8 cellular contexts compared by ENCODE assay signal in genomic region chr16:18561727-18562314, GRCh38. TPM values are rescaled to one million over a fixed set of nuclear protein-coding genes. Genes with fewer than 3 reads are reported as not detected.
DNase-seq lines count a peak whose midpoint lies in the region; ATAC-seq, FAIRE-seq and TF ChIP-seq lines count a peak whose summit lies in the region.
"Not testable (repeated sequence)": the region's sequence is repeated elsewhere in the genome, so short reads cannot be mapped to it uniquely, and the experiment has no call there.

A gene with protein sequence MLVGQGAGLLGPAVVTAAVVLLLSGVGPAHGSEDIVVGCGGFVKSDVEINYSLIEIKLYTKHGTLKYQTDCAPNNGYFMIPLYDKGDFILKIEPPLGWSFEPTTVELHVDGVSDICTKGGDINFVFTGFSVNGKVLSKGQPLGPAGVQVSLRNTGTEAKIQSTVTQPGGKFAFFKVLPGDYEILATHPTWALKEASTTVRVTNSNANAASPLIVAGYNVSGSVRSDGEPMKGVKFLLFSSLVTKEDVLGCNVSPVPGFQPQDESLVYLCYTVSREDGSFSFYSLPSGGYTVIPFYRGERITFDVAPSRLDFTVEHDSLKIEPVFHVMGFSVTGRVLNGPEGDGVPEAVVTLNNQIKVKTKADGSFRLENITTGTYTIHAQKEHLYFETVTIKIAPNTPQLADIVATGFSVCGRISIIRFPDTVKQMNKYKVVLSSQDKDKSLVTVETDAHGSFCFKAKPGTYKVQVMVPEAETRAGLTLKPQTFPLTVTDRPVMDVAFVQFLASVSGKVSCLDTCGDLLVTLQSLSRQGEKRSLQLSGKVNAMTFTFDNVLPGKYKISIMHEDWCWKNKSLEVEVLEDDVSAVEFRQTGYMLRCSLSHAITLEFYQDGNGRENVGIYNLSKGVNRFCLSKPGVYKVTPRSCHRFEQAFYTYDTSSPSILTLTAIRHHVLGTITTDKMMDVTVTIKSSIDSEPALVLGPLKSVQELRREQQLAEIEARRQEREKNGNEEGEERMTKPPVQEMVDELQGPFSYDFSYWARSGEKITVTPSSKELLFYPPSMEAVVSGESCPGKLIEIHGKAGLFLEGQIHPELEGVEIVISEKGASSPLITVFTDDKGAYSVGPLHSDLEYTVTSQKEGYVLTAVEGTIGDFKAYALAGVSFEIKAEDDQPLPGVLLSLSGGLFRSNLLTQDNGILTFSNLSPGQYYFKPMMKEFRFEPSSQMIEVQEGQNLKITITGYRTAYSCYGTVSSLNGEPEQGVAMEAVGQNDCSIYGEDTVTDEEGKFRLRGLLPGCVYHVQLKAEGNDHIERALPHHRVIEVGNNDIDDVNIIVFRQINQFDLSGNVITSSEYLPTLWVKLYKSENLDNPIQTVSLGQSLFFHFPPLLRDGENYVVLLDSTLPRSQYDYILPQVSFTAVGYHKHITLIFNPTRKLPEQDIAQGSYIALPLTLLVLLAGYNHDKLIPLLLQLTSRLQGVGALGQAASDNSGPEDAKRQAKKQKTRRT (minus strand): TSS chr16:18562097. CDS start chr16:18562040, 57 bp downstream.

- POLR2A ChIA-PET in activated CD8-positive, alpha-beta memory T cell treated with anti-CD3 and anti-CD28 coated beads for 36 hours (lab: Charles Lee); HepG2 (lab: Yijun Ruan, JAX): not testable (repeated sequence)

- in situ Hi-C loops in HepG2 (cut with HindIII; ENCODE audit: extremely low pct_ligation_motif_present, low pct_unique_long_range_greater_than_20kb), result not testable (repeated sequence)

- ATAC-seq in GM18867 (IDR thresholded peaks at IDR 0.05; ENCODE audit: unreplicated experiment) (peak; percentile 91), HG02870 (IDR thresholded peaks at IDR 0.05; ENCODE audit: unreplicated experiment) (peak; percentile 91), HepG2 (peak; percentile 95)

- H3K9ac ChIP-seq in HepG2 (ENCODE audit: insufficient read depth, low read depth, low read length), result peak within 1 kb of the TSS; percentile 79

- not testable (repeated sequence) for BruUV-seq in HepG2 (replicated peaks; lab: Mats Ljungman, UMichigan)

- not testable (repeated sequence) for H2AFZ ChIP-seq in HepG2 (ENCODE audit: low read length)

- not testable (repeated sequence) for TF ChIP-seq CTCF in coronary artery (IDR thresholded peaks at IDR 0.05); HepG2 (CRISPR knock-in tag; IDR thresholded peaks at IDR 0.05); spleen (IDR thresholded peaks at IDR 0.05 in 8 of 11, conservative IDR thresholded peaks at IDR 0.05 in 3 of 11)
- peak in 1 of 4 experiments; percentile 50 for TF ChIP-seq CTCF in uterus (IDR thresholded peaks at IDR 0.05)

- H3K4me2 ChIP-seq in HepG2 (ENCODE audit: low read depth, low read length), result peak within 1 kb of the TSS; percentile 91

- peak in 1 of 2 experiments; percentile 47; a peak in 1 of 4 replicates for TF ChIP-seq POLR2A in HepG2 (IDR thresholded peaks at IDR 0.05; ENCODE audit: insufficient read depth in 1 of 2, low read depth in 2 of 2, low read length in 2 of 2)
- not testable (repeated sequence) for TF ChIP-seq POLR2A in spleen (IDR thresholded peaks at IDR 0.05); uterus (IDR thresholded peaks at IDR 0.05)

- CTCF ChIA-PET in activated CD8-positive, alpha-beta memory T cell treated with anti-CD3 and anti-CD28 coated beads for 36 hours (lab: Charles Lee), result interaction anchor here (0.6 kb wide), 1 partner anchor 629 kb away, joined by 3 read pairs; no protein-coding TSS in a partner anchor
- CTCF ChIA-PET in HepG2 (lab: Yijun Ruan, JAX; ENCODE audit: low intra/inter-chr PET ratio, low total read pairs), result not testable (repeated sequence)

- not testable (repeated sequence) for H3K36me3 ChIP-seq in HepG2 (replicated peaks in 1 of 2; ENCODE audit: control insufficient read depth in 1 of 2, insufficient read depth in 2 of 2, low read length in 2 of 2); spleen; uterus

- H3K79me2 ChIP-seq in HepG2 (ENCODE audit: insufficient read depth, low read length), result peaks cover 22% of the 10 kb centered on the region

- H3K9me3 ChIP-seq in HepG2 (ENCODE audit: low read length); spleen; uterus: not testable (repeated sequence)

- peak; percentile 26 for FAIRE-seq in HepG2 (lab: Jason Lieb, UNC)

- TF ChIP-seq RAD21 in HepG2 (CRISPR knock-in tag; IDR thresholded peaks at IDR 0.05), result not testable (repeated sequence)

- peaks cover 24% of the 10 kb centered on the region for H3K4me1 ChIP-seq in HepG2 (ENCODE audit: insufficient read depth, low read length)
- H3K4me1 ChIP-seq in spleen, result peaks cover 0 to 15% (median 4%) of the 10 kb centered on the region in 6 donors
- H3K4me1 ChIP-seq in uterus, result not testable (repeated sequence)

- 0% methylated on average over 22 of the region's 66 CpGs for WGBS in HepG2 (ENCODE audit: low lambda C conversion rate)
- WGBS in spleen, 5 donors, result 0 to 1% (median 0%) methylated on average over 30 to 54 of the region's 66 CpGs; no CpG with 5 or more reads in 2 of the 5 donors

- not testable (repeated sequence) for H4K20me1 ChIP-seq in HepG2 (ENCODE audit: insufficient read depth, low read length)

- not testable (repeated sequence) for H3K27me3 ChIP-seq in HepG2 (ENCODE audit: control insufficient read depth in 1 of 2, insufficient read depth in 2 of 2, low read length in 2 of 2); spleen (replicated peaks in 1 of 7); uterus

- intact Hi-C loops in HepG2 (cut with micrococcal nuclease; ENCODE audit: unreplicated experiment); spleen (cut with DNase I; ENCODE audit: low total_unique reads); uterus (cut with DNase I; ENCODE audit: low total_unique reads): not testable (repeated sequence)

- not testable (repeated sequence) for TF ChIP-seq EP300 in HepG2 (IDR thresholded peaks at IDR 0.05; ENCODE audit: low read depth in 2 of 2, low read length in 2 of 2); HepG2 (CRISPR knock-in tag; IDR thresholded peaks at IDR 0.05; ENCODE audit: borderline replicate concordance)

- H3K27ac ChIP-seq in coronary artery, result peak within 1 kb of the TSS in 1 of 2 donors; percentile 80
- H3K27ac ChIP-seq in HepG2 (ENCODE audit: extremely low read length, insufficient read depth, low read length), result peak within 1 kb of the TSS; percentile 55
- peak within 1 kb of the TSS in 6 of 8 donors; percentile 33 to 83 (median 67) for H3K27ac ChIP-seq in spleen
- H3K27ac ChIP-seq in uterus, result peak within 1 kb of the TSS in 1 of 2 donors; percentile 57

- peak within 1 kb of the TSS; percentile 82 for H3K4me3 ChIP-seq in coronary artery
- H3K4me3 ChIP-seq in HepG2 (replicated peaks in 1 of 3; ENCODE audit: insufficient read depth in 1 of 3, low read depth in 2 of 3, low read length in 3 of 3), result peak within 1 kb of the TSS; percentile 71 to 72 (median 72); a peak in 5 of 6 replicates
- H3K4me3 ChIP-seq in spleen, result peak within 1 kb of the TSS; percentile 37 to 71 (median 52)
- peak within 1 kb of the TSS; percentile 33 to 65 for H3K4me3 ChIP-seq in uterus

- DNase-seq in NCI-H2227 (lab: John Stamatoyannopoulos, UW; ENCODE audit: unreplicated experiment) (peak; percentile 39), spleen (peak; percentile 97), uterus (peak; percentile 86 to 94)
- DNase-seq in coronary artery (ENCODE audit: low spot score); HepG2 (ENCODE audit: low spot score): not testable (repeated sequence)

TF ChIP-seq in HepG2, 621 proteins besides CTCF, POLR2A, EP300 and RAD21 (continues in another document):
- TF ChIP-seq MYC (CRISPR knock-in tag; IDR thresholded peaks at IDR 0.05; ENCODE audit: borderline replicate concordance), result 0 out of 2 replicates have a peak, but pooled peaks have one; percentile 32
- TF ChIP-seq MXI1 (IDR thresholded peaks at IDR 0.05; ENCODE audit: borderline replicate concordance, low read depth, low read length), result peak; percentile 47; the same call in 1 of the 3 replicates
- peak; percentile 83 for TF ChIP-seq ZNF768 (CRISPR knock-in tag; IDR thresholded peaks at IDR 0.05)
- peak; percentile 59; the same call in 1 of the 2 replicates for TF ChIP-seq YEATS4 (CRISPR knock-in tag; IDR thresholded peaks at IDR 0.05; ENCODE audit: borderline replicate concordance)
- TF ChIP-seq ZFY (CRISPR knock-in tag; IDR thresholded peaks at IDR 0.05), result peak; percentile 80
- 0 out of 2 replicates have a peak, but pooled peaks have one; percentile 18 for TF ChIP-seq ZBTB7B (CRISPR knock-in tag; IDR thresholded peaks at IDR 0.05)
- TF ChIP-seq THAP11 (CRISPR knock-in tag; IDR thresholded peaks at IDR 0.05), result peak; percentile 55

RNA-seq across cellular contexts. Expression of the gene that starts here (rescaled TPM):
- total RNA-seq in activated CD8-positive, alpha-beta memory T cell treated with anti-CD3 and anti-CD28 coated beads for 36 hours, result 10 to 100 TPM; 85.2 to 95.1 TPM
- total RNA-seq in HepG2 (2016; rRNA removed; fragmentation: Illumina TruSeq; extraction: Trizol) (122 and 217 TPM in 2 replicates), spleen (10 to 100 TPM; 29.1 to 84.1 (median 56.0) TPM), uterus (10 to 100 TPM; 58.2 to 84.8 (median 60.9) TPM)
- total RNA-seq in HepG2 (2016; cell fraction: cytosol; rRNA removed; fragmentation: Illumina TruSeq; extraction: Trizol; ENCODE audit: low read depth), result 46.7 and 50.8 TPM in 2 replicates
- total RNA-seq in HepG2 (2016; cell fraction: insoluble cytoplasmic fraction; rRNA removed; fragmentation: Illumina TruSeq; extraction: Trizol), result 111 and 216 TPM in 2 replicates
- total RNA-seq in HepG2 (2016; cell fraction: membrane; rRNA removed; fragmentation: Illumina TruSeq; extraction: Trizol), result 81.2 and 84.7 TPM in 2 replicates
- 242 and 298 TPM in 2 replicates for total RNA-seq in HepG2 (2016; cell fraction: nucleus; rRNA removed; fragmentation: Illumina TruSeq; extraction: Trizol)
- polyA plus RNA-seq in HepG2 (2011; rRNA removed) (372 and 518 TPM in 2 replicates), spleen (10 to 100 TPM; 28.0 to 42.3 (median 34.0) TPM)
- 323 and 357 TPM in 2 replicates for polyA plus RNA-seq in HepG2 (2011; cell fraction: cytosol; rRNA removed)
- 366 and 382 TPM in 2 replicates for polyA plus RNA-seq in HepG2 (2011; cell fraction: nucleus; rRNA removed)
- 316 and 486 TPM in 2 replicates for polyA plus RNA-seq in HepG2 (2012)
- 28.4 and 28.9 TPM in 2 replicates for polyA plus RNA-seq in HepG2 (2016; cell fraction: cytosol; fragmentation: Illumina TruSeq; extraction: Trizol; ENCODE audit: low read depth)
- polyA plus RNA-seq in HepG2 (2016; cell fraction: insoluble cytoplasmic fraction; fragmentation: Illumina TruSeq; extraction: Trizol; ENCODE audit: low read depth), result 110 and 140 TPM in 2 replicates
- 63.9 and 69.0 TPM in 2 replicates for polyA plus RNA-seq in HepG2 (2016; cell fraction: membrane; fragmentation: Illumina TruSeq; extraction: Trizol; ENCODE audit: low read depth)
- polyA plus RNA-seq in HepG2 (2016; cell fraction: nucleus; fragmentation: Illumina TruSeq; extraction: Trizol; ENCODE audit: insufficient read depth, low read depth), result 396 and 413 TPM in 2 replicates
- 130 and 401 TPM in 2 replicates for polyA minus RNA-seq in HepG2 (2011; rRNA and poly(A)+ RNA removed; ENCODE audit: low replicate concordance)
- polyA minus RNA-seq in HepG2 (2011; cell fraction: cytosol; rRNA and poly(A)+ RNA removed), result 255 and 305 TPM in 2 replicates
- 114 and 160 TPM in 2 replicates for polyA minus RNA-seq in HepG2 (2011; cell fraction: nucleus; rRNA and poly(A)+ RNA removed)
